In genomic region chr11:75525433-75526191, GRCh38 we compare ENCODE assay signal across 1 cellular context.
TF ChIP-seq lines count a peak whose summit lies in the region.

A gene with protein sequence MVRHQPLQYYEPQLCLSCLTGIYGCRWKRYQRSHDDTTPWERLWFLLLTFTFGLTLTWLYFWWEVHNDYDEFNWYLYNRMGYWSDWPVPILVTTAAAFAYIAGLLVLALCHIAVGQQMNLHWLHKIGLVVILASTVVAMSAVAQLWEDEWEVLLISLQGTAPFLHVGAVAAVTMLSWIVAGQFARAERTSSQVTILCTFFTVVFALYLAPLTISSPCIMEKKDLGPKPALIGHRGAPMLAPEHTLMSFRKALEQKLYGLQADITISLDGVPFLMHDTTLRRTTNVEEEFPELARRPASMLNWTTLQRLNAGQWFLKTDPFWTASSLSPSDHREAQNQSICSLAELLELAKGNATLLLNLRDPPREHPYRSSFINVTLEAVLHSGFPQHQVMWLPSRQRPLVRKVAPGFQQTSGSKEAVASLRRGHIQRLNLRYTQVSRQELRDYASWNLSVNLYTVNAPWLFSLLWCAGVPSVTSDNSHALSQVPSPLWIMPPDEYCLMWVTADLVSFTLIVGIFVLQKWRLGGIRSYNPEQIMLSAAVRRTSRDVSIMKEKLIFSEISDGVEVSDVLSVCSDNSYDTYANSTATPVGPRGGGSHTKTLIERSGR (minus strand): TSS chr11:75525941. CDS start chr11:75477735, 48,206 bp downstream.

TF ChIP-seq in K562, 482 proteins besides CTCF, POLR2A, EP300 and RAD21 (continued from another document and continues in another):
- TF ChIP-seq ZBTB40 (IDR thresholded peaks at IDR 0.05) (0 out of 2 replicates have a peak, but pooled peaks have one; percentile 34), ZBTB40 (CRISPR knock-in tag; IDR thresholded peaks at IDR 0.05) (no peak), GMEB1 (CRISPR knock-in tag; IDR thresholded peaks at IDR 0.05) (peak; percentile 46), ELK1 (CRISPR knock-in tag; IDR thresholded peaks at IDR 0.05) (no peak), PRPF4 (IDR thresholded peaks at IDR 0.05; ENCODE audit: insufficient read depth, low read depth, low read length, poor library complexity, severe bottlenecking) (no peak), RBBP5 (IDR thresholded peaks at IDR 0.05; ENCODE audit: borderline replicate concordance, insufficient read depth, low read length, poor library complexity, severe bottlenecking) (peak; percentile 33), MAZ (CRISPR knock-in tag; conservative IDR thresholded peaks at IDR 0.05 in 1 of 2, IDR thresholded peaks at IDR 0.05 in 1 of 2) (peak; percentile 36 to 97; a peak in 3 of 4 replicates), TARDBP (IDR thresholded peaks at IDR 0.05) (0 out of 2 replicates have a peak, but pooled peaks have one; percentile 23), PHB2 (IDR thresholded peaks at IDR 0.05; ENCODE audit: low read depth) (no peak), MITF (IDR thresholded peaks at IDR 0.05) (no peak), MTA3 (IDR thresholded peaks at IDR 0.05; ENCODE audit: borderline replicate concordance) (no peak; the same call in 1 of the 2 replicates), CTCFL (IDR thresholded peaks at IDR 0.05; ENCODE audit: borderline replicate concordance, insufficient read depth, low read depth, low read length, poor library complexity, severe bottlenecking) (peak; percentile 97), ZNF551 (CRISPR knock-in tag; IDR thresholded peaks at IDR 0.05) (no peak), ZNF324 (CRISPR knock-in tag; IDR thresholded peaks at IDR 0.05) (no peak), KDM2B (CRISPR knock-in tag; IDR thresholded peaks at IDR 0.05) (0 out of 2 replicates have a peak, but pooled peaks have one; percentile 53), YY1 (IDR thresholded peaks at IDR 0.05; ENCODE audit: borderline replicate concordance in 1 of 3, control insufficient read depth in 1 of 3, extremely low read depth in 1 of 3, insufficient read depth in 3 of 3, insufficient read length in 1 of 3, insufficient replicate concordance in 2 of 3, low read depth in 1 of 3, low read length in 2 of 3) (peak in 2 of 3 experiments; percentile 69 to 71), SAP30 (IDR thresholded peaks at IDR 0.05; ENCODE audit: borderline replicate concordance, insufficient read depth, low read depth, low read length, poor library complexity, severe bottlenecking) (peak; percentile 67), EGR1 (conservative IDR thresholded peaks at IDR 0.05) (peak; percentile 68), POLR2G (IDR thresholded peaks at IDR 0.05; ENCODE audit: low read depth, low read length) (peak; percentile 84), ZC3H11A (IDR thresholded peaks at IDR 0.05; ENCODE audit: low read depth, low read length) (no peak), ZNF277 (CRISPR knock-in tag; IDR thresholded peaks at IDR 0.05; ENCODE audit: borderline replicate concordance) (no peak), PHTF2 (CRISPR knock-in tag; IDR thresholded peaks at IDR 0.05) (no peak)
- TF ChIP-seq, protein P1, sequence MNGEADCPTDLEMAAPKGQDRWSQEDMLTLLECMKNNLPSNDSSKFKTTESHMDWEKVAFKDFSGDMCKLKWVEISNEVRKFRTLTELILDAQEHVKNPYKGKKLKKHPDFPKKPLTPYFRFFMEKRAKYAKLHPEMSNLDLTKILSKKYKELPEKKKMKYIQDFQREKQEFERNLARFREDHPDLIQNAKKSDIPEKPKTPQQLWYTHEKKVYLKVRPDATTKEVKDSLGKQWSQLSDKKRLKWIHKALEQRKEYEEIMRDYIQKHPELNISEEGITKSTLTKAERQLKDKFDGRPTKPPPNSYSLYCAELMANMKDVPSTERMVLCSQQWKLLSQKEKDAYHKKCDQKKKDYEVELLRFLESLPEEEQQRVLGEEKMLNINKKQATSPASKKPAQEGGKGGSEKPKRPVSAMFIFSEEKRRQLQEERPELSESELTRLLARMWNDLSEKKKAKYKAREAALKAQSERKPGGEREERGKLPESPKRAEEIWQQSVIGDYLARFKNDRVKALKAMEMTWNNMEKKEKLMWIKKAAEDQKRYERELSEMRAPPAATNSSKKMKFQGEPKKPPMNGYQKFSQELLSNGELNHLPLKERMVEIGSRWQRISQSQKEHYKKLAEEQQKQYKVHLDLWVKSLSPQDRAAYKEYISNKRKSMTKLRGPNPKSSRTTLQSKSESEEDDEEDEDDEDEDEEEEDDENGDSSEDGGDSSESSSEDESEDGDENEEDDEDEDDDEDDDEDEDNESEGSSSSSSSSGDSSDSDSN (IDR thresholded peaks at IDR 0.05; ENCODE audit: borderline replicate concordance in 1 of 2, low read depth in 2 of 2, low read length in 2 of 2), result peak; percentile 76 to 89; a peak in 2 of 4 replicates
- TF ChIP-seq, protein P2, sequence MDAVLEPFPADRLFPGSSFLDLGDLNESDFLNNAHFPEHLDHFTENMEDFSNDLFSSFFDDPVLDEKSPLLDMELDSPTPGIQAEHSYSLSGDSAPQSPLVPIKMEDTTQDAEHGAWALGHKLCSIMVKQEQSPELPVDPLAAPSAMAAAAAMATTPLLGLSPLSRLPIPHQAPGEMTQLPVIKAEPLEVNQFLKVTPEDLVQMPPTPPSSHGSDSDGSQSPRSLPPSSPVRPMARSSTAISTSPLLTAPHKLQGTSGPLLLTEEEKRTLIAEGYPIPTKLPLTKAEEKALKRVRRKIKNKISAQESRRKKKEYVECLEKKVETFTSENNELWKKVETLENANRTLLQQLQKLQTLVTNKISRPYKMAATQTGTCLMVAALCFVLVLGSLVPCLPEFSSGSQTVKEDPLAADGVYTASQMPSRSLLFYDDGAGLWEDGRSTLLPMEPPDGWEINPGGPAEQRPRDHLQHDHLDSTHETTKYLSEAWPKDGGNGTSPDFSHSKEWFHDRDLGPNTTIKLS (IDR thresholded peaks at IDR 0.05; ENCODE audit: borderline replicate concordance, low read depth), result 0 out of 2 replicates have a peak, but pooled peaks have one; percentile 34
- TF ChIP-seq, protein P3, sequence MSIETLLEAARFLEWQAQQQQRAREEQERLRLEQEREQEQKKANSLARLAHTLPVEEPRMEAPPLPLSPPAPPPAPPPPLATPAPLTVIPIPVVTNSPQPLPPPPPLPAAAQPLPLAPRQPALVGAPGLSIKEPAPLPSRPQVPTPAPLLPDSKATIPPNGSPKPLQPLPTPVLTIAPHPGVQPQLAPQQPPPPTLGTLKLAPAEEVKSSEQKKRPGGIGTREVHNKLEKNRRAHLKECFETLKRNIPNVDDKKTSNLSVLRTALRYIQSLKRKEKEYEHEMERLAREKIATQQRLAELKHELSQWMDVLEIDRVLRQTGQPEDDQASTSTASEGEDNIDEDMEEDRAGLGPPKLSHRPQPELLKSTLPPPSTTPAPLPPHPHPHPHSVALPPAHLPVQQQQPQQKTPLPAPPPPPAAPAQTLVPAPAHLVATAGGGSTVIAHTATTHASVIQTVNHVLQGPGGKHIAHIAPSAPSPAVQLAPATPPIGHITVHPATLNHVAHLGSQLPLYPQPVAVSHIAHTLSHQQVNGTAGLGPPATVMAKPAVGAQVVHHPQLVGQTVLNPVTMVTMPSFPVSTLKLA (conservative IDR thresholded peaks at IDR 0.05), result no peak
